In the genomic region with DNA sequence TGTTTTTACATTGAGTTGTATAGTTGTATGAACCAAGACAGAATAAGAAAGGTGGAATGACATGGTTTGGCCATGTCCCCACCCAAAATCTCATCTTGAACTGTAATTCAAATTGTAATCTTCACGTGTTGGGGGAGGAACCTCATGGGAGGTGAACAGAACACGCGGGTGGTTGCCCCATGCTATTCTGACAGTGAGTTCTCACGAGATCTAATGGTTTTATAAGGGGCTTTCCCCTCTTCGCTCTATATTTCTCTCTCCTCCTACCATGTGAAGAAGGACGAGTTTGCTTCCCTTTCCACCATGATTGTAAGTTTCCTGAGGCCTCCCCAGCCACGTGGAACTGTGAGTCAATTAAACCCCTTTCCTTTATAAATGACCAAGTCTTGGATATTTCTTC, we compare ENCODE assay signal across 18 cellular contexts. TPM values are rescaled to one million over a fixed set of nuclear protein-coding genes. Genes with fewer than 3 reads are reported as not detected.
DNase-seq lines count a peak whose midpoint lies in the region; ATAC-seq and FAIRE-seq lines count a peak whose summit lies in the region.
"Had no signal": no experiment of that assay in that cellular context is flagged by ENCODE, and none has a peak within 500 bp of the region (broad histone marks: within the 10 kb centered on the region; RNA-seq: fewer than 3 reads in every experiment).

No MANE protein-coding gene starts in this region.

- peak overlapping the region; percentile 75 for H3K27ac ChIP-seq in CD4-positive, CD25-positive, alpha-beta regulatory T cell (ENCODE audit: insufficient read depth, low read length, poor library complexity, severe bottlenecking)
- no peak overlapping the region for H3K27ac ChIP-seq in small intestine (ENCODE audit: low read depth in 1 of 2, low read length in 1 of 2)
- H3K27ac ChIP-seq: tibial artery had no signal

- peak overlapping the region; percentile 23 for H3K27ac Mint-ChIP-seq in T-helper 1 cell treated with Interleukin-12 subunit alpha and Interleukin-12 subunit beta and Interleukin-4 antibody, amounts not matched to agents 30 μg/mL and 1 μg/mL, for 36 hours
- H3K27ac Mint-ChIP-seq in CD4-positive, CD25-positive, alpha-beta regulatory T cell = peak overlapping the region; percentile 27 to 72 (median 33)
- H3K27ac Mint-ChIP-seq in T-cell (peak overlapping the region; percentile 20 to 87), memory B cell (no peak overlapping the region)

- FAIRE-seq in small intestine (lab: Jason Lieb, UNC) = no peak
- FAIRE-seq: RCC 7860 had no signal

- no peaks in the 10 kb centered on the region for H3K36me3 ChIP-seq in CD4-positive, CD25-positive, alpha-beta regulatory T cell (ENCODE audit: control insufficient read depth, insufficient read depth, low read length)
- H3K36me3 ChIP-seq in small intestine (ENCODE audit: control insufficient read depth in 2 of 2, insufficient read depth in 2 of 2, low read length in 2 of 2) = no peaks in the 10 kb centered on the region
- H3K36me3 ChIP-seq: heart left ventricle, lower lobe of right lung, tibial artery had no signal

- CTCF ChIA-PET in T-cell (lab: Charles Lee) = interaction anchor here (1.1 to 1.9 kb wide), 3 partner anchors 19 to 25 kb away, joined by 3 to 7 read pairs (median 6); no protein-coding TSS in a partner anchor

- DNase-seq in T-helper 1 cell (no peak), T-cell (no peak), memory B cell (ENCODE audit: low spot score in 2 of 2) (no peak), head of caudate nucleus (no peak), small intestine (no peak)
- no peak for DNase-seq in CD4-positive, CD25-positive, alpha-beta regulatory T cell
- DNase-seq: 8988T; effector CD8-positive, alpha-beta T cell; H7; heart left ventricle; lower lobe of right lung; NCI-H1436; SK-N-SH; stimulated activated CD4-positive, alpha-beta T cell treated with anti-CD3 and anti-CD28 coated beads, Interleukin-4, amount 100 ng/mL, for 24 hours; tibial artery had no signal

- intact Hi-C loops in head of caudate nucleus (cut with DNase I) = no loop called here

- peak overlapping the region; percentile 86 for H3K4me3 ChIP-seq in CD4-positive, CD25-positive, alpha-beta regulatory T cell (ENCODE audit: low read depth, low read length)
- H3K4me3 ChIP-seq in small intestine (ENCODE audit: low read depth in 1 of 2, low read length in 2 of 2) = no peak overlapping the region
- H3K4me3 ChIP-seq: lower lobe of right lung, tibial artery had no signal

- peaks cover 17% of the 10 kb centered on the region for H3K4me1 ChIP-seq in CD4-positive, CD25-positive, alpha-beta regulatory T cell (ENCODE audit: control insufficient read depth, insufficient read depth, low read length, poor library complexity, severe bottlenecking)
- no peaks in the 10 kb centered on the region for H3K4me1 ChIP-seq in small intestine (ENCODE audit: control insufficient read depth in 2 of 2, insufficient read depth in 1 of 2, low read depth in 1 of 2, low read length in 1 of 2)

- POLR2A ChIA-PET in T-cell (lab: Charles Lee) = no interaction called here

- no peaks in the 10 kb centered on the region for H3K9me3 ChIP-seq in CD4-positive, CD25-positive, alpha-beta regulatory T cell (ENCODE audit: control insufficient read depth in 2 of 2, low read length in 2 of 2)
- no peaks in the 10 kb centered on the region for H3K9me3 ChIP-seq in small intestine (ENCODE audit: control insufficient read depth, low read depth)
- H3K9me3 ChIP-seq: heart left ventricle, lower lobe of right lung, SK-N-SH, tibial artery had no signal

- H3K27me3 ChIP-seq in CD4-positive, CD25-positive, alpha-beta regulatory T cell (ENCODE audit: control insufficient read depth, insufficient read depth, low read length) = no peaks in the 10 kb centered on the region
- no peaks in the 10 kb centered on the region for H3K27me3 ChIP-seq in small intestine (ENCODE audit: control insufficient read depth in 2 of 2, insufficient read depth in 2 of 2, low read length in 2 of 2)
- H3K27me3 ChIP-seq: heart left ventricle, tibial artery had no signal

- ATAC-seq in CD4-positive, CD25-positive, alpha-beta regulatory T cell (ENCODE audit: low read depth in 2 of 2) = peak in 1 of 2 donors; percentile 43
- no peak for ATAC-seq in T-cell (replicated peaks in 1 of 4)
- peak; percentile 77 for ATAC-seq in memory B cell (ENCODE audit: low read depth)
- ATAC-seq in HG02970 (IDR thresholded peaks at IDR 0.05; ENCODE audit: low FRiP score, unreplicated experiment) = no peak
- ATAC-seq: heart left ventricle had no signal

- no peaks in the 10 kb centered on the region for H3K9me3 Mint-ChIP-seq in T-helper 1 cell treated with Interleukin-12 subunit alpha and Interleukin-12 subunit beta and Interleukin-4 antibody, amounts not matched to agents 30 μg/mL and 1 μg/mL, for 36 hours
- no peaks in the 10 kb centered on the region for H3K9me3 Mint-ChIP-seq in CD4-positive, CD25-positive, alpha-beta regulatory T cell
- no peaks in the 10 kb centered on the region for H3K9me3 Mint-ChIP-seq in T-cell
- H3K9me3 Mint-ChIP-seq in memory B cell = no peaks in the 10 kb centered on the region

- H3K27me3 Mint-ChIP-seq in T-helper 1 cell treated with Interleukin-12 subunit alpha and Interleukin-12 subunit beta and Interleukin-4 antibody, amounts not matched to agents 30 μg/mL and 1 μg/mL, for 36 hours (ENCODE audit: low read depth) = no peaks in the 10 kb centered on the region
- H3K27me3 Mint-ChIP-seq in CD4-positive, CD25-positive, alpha-beta regulatory T cell = no peaks in the 10 kb centered on the region
- H3K27me3 Mint-ChIP-seq in T-cell (no peaks in the 10 kb centered on the region), memory B cell (no peaks in the 10 kb centered on the region)

- peaks cover 27% of the 10 kb centered on the region for H3K4me1 Mint-ChIP-seq in T-helper 1 cell treated with Interleukin-12 subunit alpha and Interleukin-12 subunit beta and Interleukin-4 antibody, amounts not matched to agents 30 μg/mL and 1 μg/mL, for 36 hours (ENCODE audit: low read depth)
- peaks cover 11 to 35% (median 19%) of the 10 kb centered on the region in 4 donors for H3K4me1 Mint-ChIP-seq in CD4-positive, CD25-positive, alpha-beta regulatory T cell
- H3K4me1 Mint-ChIP-seq in T-cell = peaks cover 11 to 32% (median 13%) of the 10 kb centered on the region in 3 donors
- peaks cover 19% of the 10 kb centered on the region for H3K4me1 Mint-ChIP-seq in memory B cell

- H3K36me3 Mint-ChIP-seq in T-helper 1 cell treated with Interleukin-12 subunit alpha and Interleukin-12 subunit beta and Interleukin-4 antibody, amounts not matched to agents 30 μg/mL and 1 μg/mL, for 36 hours (ENCODE audit: low read depth) = peaks cover 13% of the 10 kb centered on the region
- peaks cover 4% of the 10 kb centered on the region for H3K36me3 Mint-ChIP-seq in CD4-positive, CD25-positive, alpha-beta regulatory T cell
- H3K36me3 Mint-ChIP-seq in T-cell (peaks cover 4% of the 10 kb centered on the region), memory B cell (peaks cover 4% of the 10 kb centered on the region)

- WGBS in small intestine, 3 donors = 79 to 91% (median 91%) methylated on average over 7 of the region's 7 CpGs

- H3K4me3 Mint-ChIP-seq in T-helper 1 cell treated with Interleukin-12 subunit alpha and Interleukin-12 subunit beta and Interleukin-4 antibody, amounts not matched to agents 30 μg/mL and 1 μg/mL, for 36 hours = no peak overlapping the region
- peak overlapping the region in 3 of 4 donors; percentile 11 to 81 (median 22) for H3K4me3 Mint-ChIP-seq in CD4-positive, CD25-positive, alpha-beta regulatory T cell
- peak overlapping the region; percentile 60 to 74 (median 73) for H3K4me3 Mint-ChIP-seq in T-cell
- peak overlapping the region; percentile 31 for H3K4me3 Mint-ChIP-seq in memory B cell

RNA-seq across cellular contexts. Expression of a gene that starts 25.3 kb away (rescaled TPM):
- total RNA-seq in CD4-positive, CD25-positive, alpha-beta regulatory T cell = 81.7 TPM
- polyA plus RNA-seq in CD4-positive, CD25-positive, alpha-beta regulatory T cell = 10 to 100 TPM in 2 of 4 donors, 1 to 10 TPM in 2; 8.3 to 11.4 (median 10.0) TPM
- 10 to 100 TPM; 36.6 to 69.6 (median 45.4) TPM for total RNA-seq in T-cell
- polyA plus RNA-seq in small intestine = 1 to 10 TPM in 1 of 3 donors, under 1 TPM in 2; 0.54 to 2.5 (median 0.67) TPM
